In genomic region chr4:19309365-19309764, GRCh38 we compare ENCODE assay signal across 8 cellular contexts.
DNase-seq lines count a peak whose midpoint lies in the region; ATAC-seq and TF ChIP-seq lines count a peak whose summit lies in the region.

No MANE protein-coding gene starts in this region.

- H3K4me1 ChIP-seq in right atrium auricular region (no peaks in the 10 kb centered on the region), PC-3 (ENCODE audit: insufficient read depth, low read length) (peaks cover 29% of the 10 kb centered on the region), fibroblast of lung (ENCODE audit: control insufficient read depth, extremely low read depth, insufficient read depth, low read length) (peaks cover 3% of the 10 kb centered on the region), smooth muscle cell (ENCODE audit: low read depth) (no peaks in the 10 kb centered on the region)

- H3K4me1 Mint-ChIP-seq in type B pancreatic cell (ENCODE audit: unreplicated experiment) = peaks cover 10% of the 10 kb centered on the region

- no peaks in the 10 kb centered on the region for H3K27me3 ChIP-seq in right atrium auricular region
- H3K27me3 ChIP-seq in PC-3 (ENCODE audit: low read length) = no peaks in the 10 kb centered on the region
- no peaks in the 10 kb centered on the region for H3K27me3 ChIP-seq in fibroblast of lung (ENCODE audit: control insufficient read depth, insufficient read depth, low read length)
- no peaks in the 10 kb centered on the region for H3K27me3 ChIP-seq in smooth muscle cell (ENCODE audit: low read depth)

- peaks cover 4% of the 10 kb centered on the region for H3K27me3 Mint-ChIP-seq in type B pancreatic cell

- ATAC-seq in Right ventricle myocardium superior (ENCODE audit: poor library complexity) (peak; percentile 29), PC-3 (peak; percentile 77), GM21825 (IDR thresholded peaks at IDR 0.05; ENCODE audit: unreplicated experiment) (no peak), sciatic nerve (no peak)

- POLR2A ChIA-PET in PC-3 (lab: Charles Lee; ENCODE audit: unreplicated experiment) = no interaction called here

- H3F3A ChIP-seq in PC-3 (ENCODE audit: low read length, unreplicated experiment) (no peaks in the 10 kb centered on the region), smooth muscle cell (ENCODE audit: low read depth) (no peaks in the 10 kb centered on the region)

- 69% methylated on average over 2 of the region's 2 CpGs for WGBS in smooth muscle cell (ENCODE audit: low lambda C conversion rate)

- H3K36me3 ChIP-seq in right atrium auricular region = no peaks in the 10 kb centered on the region
- no peaks in the 10 kb centered on the region for H3K36me3 ChIP-seq in PC-3 (ENCODE audit: low read depth, low read length)
- H3K36me3 ChIP-seq in fibroblast of lung (ENCODE audit: control insufficient read depth, insufficient read depth, low read length) = no peaks in the 10 kb centered on the region
- H3K36me3 ChIP-seq in smooth muscle cell (ENCODE audit: low read depth) = no peaks in the 10 kb centered on the region

- TF ChIP-seq CTCF in right atrium auricular region (IDR thresholded peaks at IDR 0.05) = peak in 1 of 2 donors; percentile 47
- peak; percentile 60 for TF ChIP-seq CTCF in PC-3 (conservative IDR thresholded peaks at IDR 0.05; ENCODE audit: low read depth, low read length)
- peak; percentile 40 to 51 for TF ChIP-seq CTCF in fibroblast of lung (conservative IDR thresholded peaks at IDR 0.05 in 1 of 2, IDR thresholded peaks at IDR 0.05 in 1 of 2; ENCODE audit: low read depth in 1 of 2, low read length in 2 of 2)
- TF ChIP-seq CTCF in smooth muscle cell (IDR thresholded peaks at IDR 0.05; ENCODE audit: borderline replicate concordance, insufficient read depth, poor library complexity, severe bottlenecking) = peak; percentile 16
- no peak for TF ChIP-seq CTCF in type B pancreatic cell (conservative IDR thresholded peaks at IDR 0.05)

- no peak for DNase-seq in Right ventricle myocardium superior
- no peak for DNase-seq in right atrium auricular region (ENCODE audit: low spot score)
- peak; percentile 52 for DNase-seq in PC-3
- peak; percentile 54 to 78 for DNase-seq in fibroblast of lung (ENCODE audit: low read depth in 2 of 2)
- DNase-seq in smooth muscle cell (lab: John Stamatoyannopoulos, UW; ENCODE audit: unreplicated experiment) = no peak
- DNase-seq in type B pancreatic cell (ENCODE audit: extremely low spot score, unreplicated experiment) = no peak
- DNase-seq in sciatic nerve (ENCODE audit: low spot score) = no peak

- peak overlapping the region; percentile 46; the same call in 1 of the 2 replicates for H2AFZ ChIP-seq in PC-3 (ENCODE audit: low read length)
- no peak overlapping the region for H2AFZ ChIP-seq in fibroblast of lung (ENCODE audit: low read length)
- H2AFZ ChIP-seq in smooth muscle cell (ENCODE audit: low read depth) = peak overlapping the region; percentile 23

- no peaks in the 10 kb centered on the region for H3K79me2 ChIP-seq in PC-3 (ENCODE audit: low read length)
- H3K79me2 ChIP-seq in fibroblast of lung (ENCODE audit: control insufficient read depth, insufficient read depth, low read length) = no peaks in the 10 kb centered on the region
- no peaks in the 10 kb centered on the region for H3K79me2 ChIP-seq in smooth muscle cell (ENCODE audit: low read depth)

- intact Hi-C loops in Right ventricle myocardium superior (cut with DNase I) (no loop called here), PC-3 (cut with micrococcal nuclease) (loop anchor here (2.0 to 5.0 kb wide), 4 partner anchors 73 to 939 kb away; no protein-coding TSS in a partner anchor), sciatic nerve (cut with DNase I) (no loop called here)

- no peaks in the 10 kb centered on the region for H3K36me3 Mint-ChIP-seq in type B pancreatic cell

- H3K27ac Mint-ChIP-seq in type B pancreatic cell = no peak overlapping the region

- H3K9ac ChIP-seq in PC-3 (ENCODE audit: low read length) (no peak overlapping the region), fibroblast of lung (ENCODE audit: insufficient read depth, low read length) (no peak overlapping the region), smooth muscle cell (ENCODE audit: low read depth) (no peak overlapping the region)

- no TSS peak for BruUV-seq in PC-3 (replicated peaks; lab: Mats Ljungman, UMichigan)

- peaks cover 5% of the 10 kb centered on the region for H3K9me3 Mint-ChIP-seq in type B pancreatic cell

- H3K9me2 ChIP-seq in PC-3 (replicated peaks; ENCODE audit: low read length) = no peaks in the 10 kb centered on the region

- H3K27ac ChIP-seq in right atrium auricular region = no peak overlapping the region
- no peak overlapping the region for H3K27ac ChIP-seq in PC-3 (ENCODE audit: low read length)
- H3K27ac ChIP-seq in fibroblast of lung (ENCODE audit: insufficient read depth, low read length) = no peak overlapping the region
- no peak overlapping the region for H3K27ac ChIP-seq in smooth muscle cell (ENCODE audit: low read depth)

- H4K20me1 ChIP-seq in PC-3 (ENCODE audit: low read length) (no peaks in the 10 kb centered on the region), fibroblast of lung (ENCODE audit: control insufficient read depth, extremely low read depth, insufficient read depth, low read length) (no peaks in the 10 kb centered on the region), smooth muscle cell (ENCODE audit: low read depth) (no peaks in the 10 kb centered on the region)

- CTCF ChIA-PET in PC-3 (lab: Charles Lee) = no interaction called here

- H3K4me3 Mint-ChIP-seq in type B pancreatic cell = no peak overlapping the region

- H3K4me2 ChIP-seq in PC-3 (ENCODE audit: low read length) = peak overlapping the region; percentile 21; the same call in 1 of the 2 replicates
- H3K4me2 ChIP-seq in fibroblast of lung (ENCODE audit: extremely low read depth, insufficient read depth, low read length) = no peak overlapping the region
- no peak overlapping the region for H3K4me2 ChIP-seq in smooth muscle cell

- H3K4me3 ChIP-seq in right atrium auricular region (no peak overlapping the region), PC-3 (ENCODE audit: low read length) (no peak overlapping the region), fibroblast of lung (replicated peaks in 1 of 4; ENCODE audit: control extremely low read depth in 1 of 4, insufficient read depth in 1 of 4, low read depth in 3 of 4, low read length in 4 of 4) (no peak overlapping the region), smooth muscle cell (no peak overlapping the region)

- no peaks in the 10 kb centered on the region for H3K9me3 ChIP-seq in right atrium auricular region
- H3K9me3 ChIP-seq in PC-3 (ENCODE audit: low read length) = no peaks in the 10 kb centered on the region
- no peaks in the 10 kb centered on the region for H3K9me3 ChIP-seq in fibroblast of lung (ENCODE audit: control insufficient read depth, insufficient read depth, low read depth, low read length)
- H3K9me3 ChIP-seq in smooth muscle cell (replicated peaks; ENCODE audit: low read depth) = no peaks in the 10 kb centered on the region

Comparison
In these comparisons a context has a peak if more than half of its experiments do, and no peak if none do; other contexts are left out.
1. ATAC-seq: peak in Right ventricle myocardium superior (single experiment) and PC-3 (single experiment); none in GM21825 (single experiment) and sciatic nerve (single experiment).
2. DNase-seq: peak in PC-3 (single experiment) and fibroblast of lung (2 of 2); none in Right ventricle myocardium superior (single experiment), right atrium auricular region (single experiment), smooth muscle cell (single experiment), type B pancreatic cell (single experiment) and sciatic nerve (single experiment).